1 cellular context compared by ENCODE assay signal in genomic region chr1:205976708-205977107, GRCh38.
TF ChIP-seq lines count a peak whose summit lies in the region.

No MANE protein-coding gene starts in this region.

TF ChIP-seq in HEK293, 187 proteins besides CTCF, POLR2A, EP300 and RAD21 (continued from another document):
- TF ChIP-seq PRDM2 (tag by site-specific recombination; IDR thresholded peaks at IDR 0.05; ENCODE audit: borderline replicate concordance) (no peak), PRDM10 (tag by site-specific recombination; IDR thresholded peaks at IDR 0.05) (peak; percentile 33; the same call in 1 of the 2 replicates), GLI4 (tag by site-specific recombination; IDR thresholded peaks at IDR 0.05) (no peak), ZNF18 (tag by site-specific recombination; IDR thresholded peaks at IDR 0.05) (peak; percentile 86)
TF ChIP-seq in HEK293: peak in this region for 5.
